In genomic region chr6:43093361-43094289, GRCh38 we compare ENCODE assay signal across 8 cellular contexts. TPM values are rescaled to one million over a fixed set of nuclear protein-coding genes. Genes with fewer than 3 reads are reported as not detected.
A peak's percentile ranks its signal among the peaks of the same experiment; 100 is the strongest.
DNase-seq lines count a peak whose midpoint lies in the region; ATAC-seq, FAIRE-seq and TF ChIP-seq lines count a peak whose summit lies in the region.

No MANE protein-coding gene starts in this region.

- intact Hi-C loops in Right ventricle myocardium superior (cut with DNase I), result no loop called here

- peak overlapping the region; percentile 90 for H3K27ac ChIP-seq in VCaP

- peak; percentile 75 for ATAC-seq in Right ventricle myocardium superior (ENCODE audit: poor library complexity)

- no peak for TF ChIP-seq CTCF in VCaP (conservative IDR thresholded peaks at IDR 0.05)
- no peak for TF ChIP-seq CTCF in D721Med (IDR thresholded peaks at IDR 0.05; ENCODE audit: insufficient read depth, missing control alignments)

- FAIRE-seq in HTR-8/SVneo (lab: Jason Lieb, UNC) (no peak), D721Med (lab: Jason Lieb, UNC) (no peak)

- DNase-seq in EL, result peak; percentile 88
- no peak for DNase-seq in Right ventricle myocardium superior
- peak; percentile 86 for DNase-seq in renal cortical epithelial cell (ENCODE audit: low read depth)
- DNase-seq in HTR-8/SVneo (ENCODE audit: insufficient read length, low spot score), result no peak
- DNase-seq in NAMALWA (ENCODE audit: low spot score), result no peak
- DNase-seq in D721Med (ENCODE audit: insufficient read length, low spot score), result no peak
- no peak for DNase-seq in RPMI8226

RNA-seq across cellular contexts. Expression of gene PTK7, which starts 17.5 kb away (rescaled TPM):
- total RNA-seq in Right ventricle myocardium superior (1.4 TPM), renal cortical epithelial cell (81.3 and 141 TPM in 2 replicates)

RNA-seq across cellular contexts. Expression of gene KLC4, which starts 34.2 kb away (rescaled TPM):
- 30.6 TPM for total RNA-seq in Right ventricle myocardium superior
- total RNA-seq in renal cortical epithelial cell, result 17.0 and 29.3 TPM in 2 replicates

RNA-seq across cellular contexts. Expression of gene MRPL2, which starts 34.4 kb away (rescaled TPM):
- 107 TPM for total RNA-seq in Right ventricle myocardium superior
- total RNA-seq in renal cortical epithelial cell, result 17.9 and 25.4 TPM in 2 replicates

RNA-seq across cellular contexts. Expression of gene CUL7, which starts 40.0 kb away (rescaled TPM):
- total RNA-seq in Right ventricle myocardium superior, result 6.8 TPM
- total RNA-seq in renal cortical epithelial cell, result 28.0 and 45.0 TPM in 2 replicates

Comparison
In these comparisons a context has a peak if more than half of its experiments do, and no peak if none do; other contexts are left out.
1. DNase-seq: peak in EL (single experiment) and renal cortical epithelial cell (single experiment); none in Right ventricle myocardium superior (single experiment), HTR-8/SVneo (single experiment), NAMALWA (single experiment), D721Med (single experiment) and RPMI8226 (single experiment).
2. RNA of gene PTK7, which starts 17.5 kb away (total RNA-seq): 81.3 to 141 TPM in renal cortical epithelial cell; 1.4 TPM in Right ventricle myocardium superior (single experiment); every median in the first group is over 10 times any median in the second.